Comparison of ENCODE assay signal across 1 cellular context in genomic region chr17:81713556-81714411, GRCh38.
A peak's percentile ranks its signal among the peaks of the same experiment; 100 is the strongest.
TF ChIP-seq lines count a peak whose summit lies in the region.

No MANE protein-coding gene starts in this region.

TF ChIP-seq in HepG2, 621 proteins besides CTCF, POLR2A, EP300 and RAD21 (continued from another document and continues in another):
- TF ChIP-seq ZSCAN5A (CRISPR knock-in tag; IDR thresholded peaks at IDR 0.05; ENCODE audit: borderline replicate concordance), result peak; percentile 80; the same call in 1 of the 2 replicates
- TF ChIP-seq ZNF329 (CRISPR knock-in tag; IDR thresholded peaks at IDR 0.05; ENCODE audit: low read depth), result peak; percentile 39; the same call in 1 of the 2 replicates
- no peak for TF ChIP-seq ZNF549 (CRISPR knock-in tag; IDR thresholded peaks at IDR 0.05)
- 0 out of 2 replicates have a peak, but pooled peaks have one; percentile 3 for TF ChIP-seq WIZ (CRISPR knock-in tag; IDR thresholded peaks at IDR 0.05)
- TF ChIP-seq HOXD1 (CRISPR knock-in tag; IDR thresholded peaks at IDR 0.05), result 0 out of 2 replicates have a peak, but pooled peaks have one; percentile 18
- TF ChIP-seq FOXP4 (CRISPR knock-in tag; IDR thresholded peaks at IDR 0.05), result no peak; the same call in 1 of the 2 replicates
- 0 out of 2 replicates have a peak, but pooled peaks have one; percentile 65 for TF ChIP-seq SNAPC5 (CRISPR knock-in tag; IDR thresholded peaks at IDR 0.05; ENCODE audit: borderline replicate concordance)
- no peak for TF ChIP-seq KDM5A (IDR thresholded peaks at IDR 0.05; ENCODE audit: borderline replicate concordance, low read length)
- TF ChIP-seq ZNF777 (CRISPR knock-in tag; IDR thresholded peaks at IDR 0.05), result peak; percentile 78; the same call in 1 of the 2 replicates
- peak; percentile 95 for TF ChIP-seq HDAC1 (CRISPR knock-in tag; IDR thresholded peaks at IDR 0.05)
- TF ChIP-seq ZNF3 (CRISPR knock-in tag; IDR thresholded peaks at IDR 0.05), result no peak
- TF ChIP-seq ZNF577 (CRISPR knock-in tag; IDR thresholded peaks at IDR 0.05; ENCODE audit: borderline replicate concordance, low read depth), result peak; percentile 92; the same call in 1 of the 2 replicates
- TF ChIP-seq ZNF367 (CRISPR knock-in tag; IDR thresholded peaks at IDR 0.05; ENCODE audit: borderline replicate concordance), result no peak; the same call in 1 of the 2 replicates
- no peak for TF ChIP-seq ZNF317 (CRISPR knock-in tag; IDR thresholded peaks at IDR 0.05)
- no peak for TF ChIP-seq HDAC6 (IDR thresholded peaks at IDR 0.05; ENCODE audit: low read depth, low read length)
- no peak; the same call in 1 of the 2 replicates for TF ChIP-seq ZBTB33 (CRISPR knock-in tag; IDR thresholded peaks at IDR 0.05)
- peak; percentile 78; the same call in 1 of the 2 replicates for TF ChIP-seq NFAT5 (CRISPR knock-in tag; IDR thresholded peaks at IDR 0.05)
- TF ChIP-seq ZNF546 (CRISPR knock-in tag; conservative IDR thresholded peaks at IDR 0.05), result no peak; the same call in 1 of the 2 replicates
- TF ChIP-seq ZFY (CRISPR knock-in tag; IDR thresholded peaks at IDR 0.05), result peak; percentile 90
- TF ChIP-seq ARID3A (IDR thresholded peaks at IDR 0.05; ENCODE audit: low read depth, low read length), result no peak
- TF ChIP-seq ZBTB39 (CRISPR knock-in tag; IDR thresholded peaks at IDR 0.05), result no peak
- TF ChIP-seq CSRNP2 (CRISPR knock-in tag; conservative IDR thresholded peaks at IDR 0.05; ENCODE audit: low read depth), result 0 out of 2 replicates have a peak, but pooled peaks have one; percentile 43
- no peak for TF ChIP-seq U2AF1 (optimal IDR thresholded peaks at IDR 0.05; ENCODE audit: low read depth, low read length)
- peak; percentile 62 for TF ChIP-seq MED1 (CRISPR knock-in tag; IDR thresholded peaks at IDR 0.05)
- peak; percentile 31; the same call in 1 of the 2 replicates for TF ChIP-seq MIER2 (CRISPR knock-in tag; IDR thresholded peaks at IDR 0.05)
- no peak for TF ChIP-seq PBX3 (CRISPR knock-in tag; IDR thresholded peaks at IDR 0.05; ENCODE audit: borderline replicate concordance)
- TF ChIP-seq ARNT (IDR thresholded peaks at IDR 0.05), result no peak
- TF ChIP-seq ZFP1 (CRISPR knock-in tag; IDR thresholded peaks at IDR 0.05), result no peak
- TF ChIP-seq ZSCAN21 (CRISPR knock-in tag; IDR thresholded peaks at IDR 0.05; ENCODE audit: borderline replicate concordance), result peak; percentile 91
- no peak for TF ChIP-seq SIN3B (IDR thresholded peaks at IDR 0.05; ENCODE audit: low read length)
- TF ChIP-seq PREB (CRISPR knock-in tag; IDR thresholded peaks at IDR 0.05), result no peak
- TF ChIP-seq RCOR2 (CRISPR knock-in tag; IDR thresholded peaks at IDR 0.05), result 0 out of 2 replicates have a peak, but pooled peaks have one; percentile 16
- 0 out of 2 replicates have a peak, but pooled peaks have one; percentile 10 for TF ChIP-seq RELA (CRISPR knock-in tag; IDR thresholded peaks at IDR 0.05)
- TF ChIP-seq CREB3 (CRISPR knock-in tag; IDR thresholded peaks at IDR 0.05), result no peak
- TF ChIP-seq ESRRA (CRISPR knock-in tag; IDR thresholded peaks at IDR 0.05; ENCODE audit: low read depth), result no peak; the same call in none of the 2 replicates
- no peak for TF ChIP-seq ZNF101 (CRISPR knock-in tag; IDR thresholded peaks at IDR 0.05; ENCODE audit: borderline replicate concordance, low read depth)
- TF ChIP-seq ARNT2 (CRISPR knock-in tag; IDR thresholded peaks at IDR 0.05; ENCODE audit: low read depth), result peak; percentile 75; the same call in 1 of the 2 replicates
- no peak for TF ChIP-seq THAP7 (CRISPR knock-in tag; IDR thresholded peaks at IDR 0.05)
